Comparison of ENCODE assay signal across 22 cellular contexts in the genomic region with DNA sequence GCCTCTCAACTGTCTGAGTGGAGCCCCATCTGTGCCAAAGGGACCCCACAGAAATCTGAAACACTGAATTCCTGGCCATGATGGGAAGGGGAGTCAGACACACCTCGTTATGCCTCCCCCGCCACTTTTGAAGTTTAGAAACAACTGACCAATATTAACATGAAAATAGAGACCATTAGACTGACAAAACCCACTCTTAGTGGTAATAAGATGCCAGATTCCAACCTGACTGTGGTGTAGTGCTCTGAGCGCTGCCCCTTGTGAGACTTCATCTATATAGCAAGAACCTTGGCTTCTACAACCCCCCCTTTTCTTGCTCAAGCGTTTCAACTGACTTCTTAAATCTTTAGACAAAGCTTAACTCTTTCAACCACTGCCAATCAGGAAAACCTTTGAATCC. TPM values are rescaled to one million over a fixed set of nuclear protein-coding genes. Genes with fewer than 3 reads are reported as not detected.
"Had no signal": no experiment of that assay in that cellular context is flagged by ENCODE, and none has a peak within 500 bp of the region (broad histone marks: within the 10 kb centered on the region; RNA-seq: fewer than 3 reads in every experiment).

No MANE protein-coding gene starts in this region.

- H3K36me3 ChIP-seq: breast epithelium, heart right ventricle, left ventricle myocardium inferior, neutrophil, right atrium auricular region, thyroid gland, uterus had no signal

- H3K27ac ChIP-seq: breast epithelium, heart right ventricle, left ventricle myocardium inferior, neutrophil, right atrium auricular region, skin epidermis, thyroid gland, uterus had no signal

- H3K9me3 ChIP-seq: breast epithelium, heart right ventricle, left ventricle myocardium inferior, neutrophil, right atrium auricular region, thyroid gland, uterus had no signal

- H3K4me3 Mint-ChIP-seq: memory B cell; stimulated activated naive B cell treated with anti-CD40 and anti-IgM and Interleukin-4, amounts not matched to agents 10 μg/mL and 1 μg/mL and 100 μg/mL, for 72 hours had no signal

- ATAC-seq: heart right ventricle; stimulated activated naive B cell treated with anti-CD40 and anti-IgM and Interleukin-4, amounts not matched to agents 10 μg/mL and 1 μg/mL and 100 μg/mL, for 72 hours had no signal

- H3K4me1 Mint-ChIP-seq: memory B cell had no signal

- H3K27me3 ChIP-seq: breast epithelium, right atrium auricular region, thyroid gland, uterus had no signal

- H3K4me3 ChIP-seq: breast epithelium, heart right ventricle, left ventricle myocardium inferior, right atrium auricular region, skin epidermis, thyroid gland, uterus had no signal

- H3K36me3 Mint-ChIP-seq: memory B cell; stimulated activated naive B cell treated with anti-CD40 and anti-IgM and Interleukin-4, amounts not matched to agents 10 μg/mL and 1 μg/mL and 100 μg/mL, for 72 hours had no signal

- H3K4me1 ChIP-seq: breast epithelium, heart right ventricle, left ventricle myocardium inferior, right atrium auricular region, thyroid gland, uterus had no signal

- DNase-seq: activated CD4-positive, alpha-beta T cell treated with anti-CD3 and anti-CD28 coated beads for 1 hour; activated CD4-positive, alpha-beta T cell treated with anti-CD3 and anti-CD28 coated beads, Interleukin-2, amount 50 U/mL, for 4 hours; activated naive CD4-positive, alpha-beta T cell; activated T-cell treated with anti-CD3 and anti-CD28 coated beads for 4 hours; aorta; dermis blood vessel endothelial cell; heart right ventricle; left ventricle myocardium inferior; stimulated activated CD4-positive, alpha-beta T cell treated with anti-CD3 and anti-CD28 coated beads, Interleukin-15, amount 100 ng/mL, for 24 hours; stimulated activated CD4-positive, alpha-beta T cell treated with anti-CD3 and anti-CD28 coated beads, Interleukin-4, amount 100 ng/mL, for 1 hour; stimulated activated naive B cell treated with anti-CD40 and anti-IgM and Interleukin-4, amounts not matched to agents 10 μg/mL and 1 μg/mL and 100 μg/mL, for 72 hours; thyroid gland; uterus had no signal

- H3K9me3 Mint-ChIP-seq: memory B cell; stimulated activated naive B cell treated with anti-CD40 and anti-IgM and Interleukin-4, amounts not matched to agents 10 μg/mL and 1 μg/mL and 100 μg/mL, for 72 hours had no signal

- H3K27ac Mint-ChIP-seq: memory B cell; stimulated activated naive B cell treated with anti-CD40 and anti-IgM and Interleukin-4, amounts not matched to agents 10 μg/mL and 1 μg/mL and 100 μg/mL, for 72 hours had no signal

RNA-seq across cellular contexts. Expression of gene UNC93A, which starts 46.1 kb away (rescaled TPM):
- total RNA-seq: aorta, breast epithelium, cerebellum, dermis blood vessel endothelial cell, epithelial cell of proximal tubule, frontal cortex, heart right ventricle, kidney epithelial cell, left ventricle myocardium inferior, right atrium auricular region, thyroid gland had no signal
- polyA plus RNA-seq: aorta, heart right ventricle had no signal
